In genomic region chr19:53870485-53870844, GRCh38 we compare ENCODE assay signal across 9 cellular contexts. TPM values are rescaled to one million over a fixed set of nuclear protein-coding genes. Genes with fewer than 3 reads are reported as not detected.
A peak's percentile ranks its signal among the peaks of the same experiment; 100 is the strongest.
DNase-seq lines count a peak whose midpoint lies in the region; ATAC-seq, FAIRE-seq and TF ChIP-seq lines count a peak whose summit lies in the region.
"Had no signal": no experiment of that assay in that cellular context is flagged by ENCODE, and none has a peak within 500 bp of the region (broad histone marks: within the 10 kb centered on the region; RNA-seq: fewer than 3 reads in every experiment).

No MANE protein-coding gene starts in this region.

- no peak overlapping the region for H3K56ac ChIP-seq in H1 (replicated peaks; ENCODE audit: insufficient read length, low read depth, low read length)

- peaks cover 80% of the 10 kb centered on the region for H3K36me3 Mint-ChIP-seq in Caco-2 (ENCODE audit: insufficient read depth, unreplicated experiment)

- H3K4me1 ChIP-seq in Caco-2 (peaks cover 16% of the 10 kb centered on the region), OCI-LY7 (ENCODE audit: insufficient read depth, low read length, poor library complexity, severe bottlenecking) (peaks cover 26% of the 10 kb centered on the region), H1 (replicated peaks in 1 of 4; ENCODE audit: control insufficient read depth in 3 of 4, insufficient read depth in 4 of 4, low read length in 3 of 4) (peaks cover 0 to 11% (median 7%) of the 10 kb centered on the region in 4 experiments; a peak in 6 of 7 replicates), parathyroid adenoma (peaks cover 8% of the 10 kb centered on the region)

- H3K4ac ChIP-seq in H1 (replicated peaks; ENCODE audit: insufficient read length, low read depth, low read length) = no peak overlapping the region

- TF ChIP-seq CTCF in Caco-2 (IDR thresholded peaks at IDR 0.05; ENCODE audit: insufficient read depth in 1 of 2, low read depth in 1 of 2, low read length in 1 of 2, severe bottlenecking in 1 of 2, unreplicated experiment in 1 of 2) = no peak
- no peak for TF ChIP-seq CTCF in OCI-LY7 (conservative IDR thresholded peaks at IDR 0.05; ENCODE audit: low read length)
- TF ChIP-seq CTCF in H1 (IDR thresholded peaks at IDR 0.05; ENCODE audit: control extremely low read depth in 1 of 3, insufficient read depth in 1 of 3, low read depth in 1 of 3, low read length in 3 of 3) = no peak
- no peak for TF ChIP-seq CTCF in parathyroid adenoma (IDR thresholded peaks at IDR 0.05)
- TF ChIP-seq CTCF in GM13976 (IDR thresholded peaks at IDR 0.05; ENCODE audit: borderline replicate concordance, control extremely low read depth, extremely low read depth, insufficient read depth, missing control alignments) = no peak

- H2BK5ac ChIP-seq in H1 (ENCODE audit: low read depth, low read length) = 0 out of 2 replicates have a peak overlapping the region, but pooled peaks have one; percentile 71

- H2AFZ ChIP-seq in OCI-LY7 (ENCODE audit: low read length) (no peak overlapping the region), H1 (ENCODE audit: low read length) (no peak overlapping the region), parathyroid adenoma (no peak overlapping the region)

- H3K4me2 ChIP-seq in OCI-LY7 (ENCODE audit: low read length) (no peak overlapping the region), H1 (ENCODE audit: insufficient read depth in 1 of 2, low read depth in 2 of 2, low read length in 2 of 2) (peak overlapping the region; percentile 58 to 87), parathyroid adenoma (ENCODE audit: low read length) (peak overlapping the region; percentile 29)

- intact Hi-C loops in Caco-2 (cut with micrococcal nuclease; ENCODE audit: unreplicated experiment) (no loop called here), OCI-LY7 (cut with micrococcal nuclease; ENCODE audit: unreplicated experiment) (no loop called here)

- peaks cover 16% of the 10 kb centered on the region; the same call in 1 of the 2 replicates for H3K23me2 ChIP-seq in H1 (ENCODE audit: low read depth, low read length)

- H3K27me3 ChIP-seq in Caco-2 (replicated peaks; ENCODE audit: control insufficient read depth, insufficient read depth, low read length) (no peaks in the 10 kb centered on the region), H1 (replicated peaks in 1 of 4; ENCODE audit: control insufficient read depth in 3 of 4, extremely low read depth in 1 of 4, insufficient read depth in 3 of 4, low read length in 3 of 4) (no peaks in the 10 kb centered on the region), parathyroid adenoma (ENCODE audit: control insufficient read depth, insufficient read depth, low read length) (no peaks in the 10 kb centered on the region)

- H2BK120ac ChIP-seq in H1 (replicated peaks; ENCODE audit: low read depth, low read length) = no peak overlapping the region

- no peak for TF ChIP-seq EP300 in H1 (IDR thresholded peaks at IDR 0.05; ENCODE audit: borderline replicate concordance in 1 of 2, low read depth in 2 of 2, low read length in 2 of 2)

- ATAC-seq in GM19463 (IDR thresholded peaks at IDR 0.05; ENCODE audit: unreplicated experiment) (no peak), HG03097 (IDR thresholded peaks at IDR 0.05; ENCODE audit: low FRiP score, unreplicated experiment) (no peak)

- no peaks in the 10 kb centered on the region for H3K9me3 Mint-ChIP-seq in Caco-2 (ENCODE audit: unreplicated experiment)

- no peak for TF ChIP-seq RAD21 in H1 (IDR thresholded peaks at IDR 0.05 in 1 of 2, conservative IDR thresholded peaks at IDR 0.05 in 1 of 2; ENCODE audit: low read depth in 2 of 2, low read length in 2 of 2)

- no peak overlapping the region for H4K5ac ChIP-seq in H1 (ENCODE audit: insufficient read length, low read depth, low read length)

- FAIRE-seq in H1 (lab: Jason Lieb, UNC) = no peak

- no peaks in the 10 kb centered on the region for H3K9me2 ChIP-seq in OCI-LY7 (ENCODE audit: insufficient read depth, low read length)

- no peak overlapping the region for H2BK20ac ChIP-seq in H1 (ENCODE audit: low read length)

- H3K27ac Mint-ChIP-seq in Caco-2 (ENCODE audit: unreplicated experiment) = no peak overlapping the region

- no peak overlapping the region for H3K18ac ChIP-seq in H1 (ENCODE audit: extremely low read depth, low read length)

- H3K36me3 ChIP-seq in Caco-2 (ENCODE audit: control insufficient read depth, insufficient read depth, low read length) (peaks cover 3% of the 10 kb centered on the region), OCI-LY7 (ENCODE audit: insufficient read depth, low read length) (no peaks in the 10 kb centered on the region), H1 (ENCODE audit: control insufficient read depth in 2 of 4, insufficient read depth in 4 of 4, low read length in 3 of 4) (peaks cover 7 to 24% (median 14%) of the 10 kb centered on the region in 4 experiments; a peak in 6 of 8 replicates), parathyroid adenoma (ENCODE audit: control insufficient read depth, insufficient read depth, low read length) (no peaks in the 10 kb centered on the region)

- no peak overlapping the region; the same call in 1 of the 2 replicates for H4K8ac ChIP-seq in H1 (ENCODE audit: extremely low read depth, insufficient read depth, low read length)

- BruUV-seq in Caco-2 (replicated peaks; lab: Mats Ljungman, UMichigan) (no TSS peak), OCI-LY7 (replicated peaks; lab: Mats Ljungman, UMichigan) (no TSS peak)

- no peak overlapping the region for H3K23ac ChIP-seq in H1 (ENCODE audit: insufficient read length)

- peak overlapping the region; percentile 60; the same call in 1 of the 2 replicates for H2BK12ac ChIP-seq in H1 (ENCODE audit: low read depth, low read length)

- TF ChIP-seq POLR2A in H1 (IDR thresholded peaks at IDR 0.05; ENCODE audit: control extremely low read depth in 1 of 2, low read depth in 2 of 2, low read length in 2 of 2) = no peak

- WGBS in H1 (ENCODE audit: extremely low coverage in 1 of 2, insufficient coverage in 1 of 2, insufficient read length in 1 of 2, insufficient replicate concordance in 2 of 2, low coverage in 1 of 2, low lambda C conversion rate in 2 of 2, missing lambda C conversion rate in 1 of 2), 2 experiments = 92% methylated on average over 5 of the region's 5 CpGs; no CpG with 5 or more reads in 1 of the 2 experiments

- H3K27ac ChIP-seq in OCI-LY7 (ENCODE audit: low read depth, low read length, poor library complexity, severe bottlenecking) (no peak overlapping the region), H1 (ENCODE audit: low read depth, low read length) (peak overlapping the region; percentile 49; the same call in 1 of the 2 replicates), parathyroid adenoma (peak overlapping the region; percentile 99)
- H3K27ac ChIP-seq: epithelial cell of prostate had no signal

- H4K91ac ChIP-seq in H1 (replicated peaks; ENCODE audit: insufficient read length, low read length) = no peak overlapping the region

- H3K9me3 ChIP-seq in Caco-2 = no peaks in the 10 kb centered on the region
- H3K9me3 ChIP-seq in OCI-LY7 (ENCODE audit: low read length) = no peaks in the 10 kb centered on the region
- H3K9me3 ChIP-seq in H1 (ENCODE audit: insufficient read depth in 2 of 2, low read depth in 1 of 2, low read length in 1 of 2) = no peaks in the 10 kb centered on the region
- H3K9me3 ChIP-seq in parathyroid adenoma (ENCODE audit: control insufficient read depth, low read length) = no peaks in the 10 kb centered on the region

- H2AK5ac ChIP-seq in H1 (ENCODE audit: low read depth, low read length) = 0 out of 2 replicates have a peak overlapping the region, but pooled peaks have one; percentile 40

- peaks cover 9% of the 10 kb centered on the region; the same call in 1 of the 2 replicates for H3K79me1 ChIP-seq in H1 (ENCODE audit: low read depth, low read length)

- POLR2A ChIA-PET in Caco-2 (lab: Charles Lee) = no interaction called here
- POLR2A ChIA-PET in OCI-LY7 (lab: Charles Lee) = no interaction called here
- POLR2A ChIA-PET in H1 (lab: Charles Lee; ENCODE audit: partially characterized antibody) = interaction anchor here (0.6 to 4.1 kb wide), 11 partner anchors 8 to 225 kb away, joined by 3 to 46 read pairs (median 5); partner anchors contain the start of gene PRKCG

- no peak overlapping the region for H3K4me3 ChIP-seq in Caco-2 (ENCODE audit: low read depth, low read length)
- no peak overlapping the region for H3K4me3 ChIP-seq in OCI-LY7 (ENCODE audit: low read depth, low read length, poor library complexity, severe bottlenecking)
- H3K4me3 ChIP-seq in H1 (ENCODE audit: extremely low read depth in 1 of 4, insufficient read depth in 2 of 4, low read depth in 3 of 4, low read length in 4 of 4) = peak overlapping the region in 2 of 4 experiments; percentile 11 to 76; a peak in 4 of 8 replicates
- peak overlapping the region; percentile 24 for H3K4me3 ChIP-seq in parathyroid adenoma (ENCODE audit: low read depth, low read length)

- H2BK15ac ChIP-seq in H1 (ENCODE audit: low read length) = 0 out of 2 replicates have a peak overlapping the region, but pooled peaks have one; percentile 61

- peaks cover 37% of the 10 kb centered on the region for H3K4me1 Mint-ChIP-seq in Caco-2 (ENCODE audit: low read depth, unreplicated experiment)

- H3K14ac ChIP-seq in H1 (ENCODE audit: insufficient read length) = no peak overlapping the region

- H3K9ac ChIP-seq in H1 (replicated peaks in 1 of 4; ENCODE audit: extremely low read depth in 1 of 4, low read depth in 3 of 4, low read length in 3 of 4) = peak overlapping the region in 2 of 4 experiments; percentile 13 to 23; a peak in 3 of 7 replicates
- no peak overlapping the region for H3K9ac ChIP-seq in parathyroid adenoma

- no peaks in the 10 kb centered on the region for H3K79me2 ChIP-seq in OCI-LY7 (ENCODE audit: insufficient read depth, low read depth, low read length)
- H3K79me2 ChIP-seq in H1 (ENCODE audit: control insufficient read depth in 1 of 2, insufficient read depth in 2 of 2, low read length in 2 of 2) = peaks cover 0 to 17% of the 10 kb centered on the region in 2 experiments; a peak in 1 of 4 replicates
- no peaks in the 10 kb centered on the region for H3K79me2 ChIP-seq in parathyroid adenoma

- H4K20me1 ChIP-seq in OCI-LY7 (ENCODE audit: insufficient read depth, low read length) (no peaks in the 10 kb centered on the region), H1 (replicated peaks in 1 of 2; ENCODE audit: control insufficient read depth in 1 of 2, insufficient read depth in 2 of 2, low read length in 2 of 2) (peaks cover 6 to 9% of the 10 kb centered on the region in 2 experiments)

- no peak for DNase-seq in Caco-2
- peak; percentile 22 for DNase-seq in OCI-LY7 (ENCODE audit: low spot score)
- no peak for DNase-seq in H1 (ENCODE audit: low read depth in 1 of 2, low spot score in 2 of 2)
- DNase-seq in GM13976 (ENCODE audit: low spot score) = no peak
- DNase-seq in NCI-H1092 (lab: John Stamatoyannopoulos, UW) = no peak

- peak overlapping the region; percentile 24 for H3K4me3 Mint-ChIP-seq in Caco-2 (ENCODE audit: unreplicated experiment)

- in situ Hi-C loops in GM13976 (cut with MboI; ENCODE audit: low sequenced_read_pairs, unreplicated experiment) = no loop called here

- CTCF ChIA-PET in Caco-2 (lab: Charles Lee) = no interaction called here
- CTCF ChIA-PET in OCI-LY7 (lab: Charles Lee; ENCODE audit: unreplicated experiment) = no interaction called here
- CTCF ChIA-PET in H1 (lab: Charles Lee; ENCODE audit: partially characterized antibody) = interaction anchor here (0.8 to 3.6 kb wide), 6 partner anchors 12 to 72 kb away, joined by 3 to 12 read pairs (median 6); partner anchors contain the start of gene PRKCG

- H3K27me3 Mint-ChIP-seq in Caco-2 (ENCODE audit: insufficient read depth, unreplicated experiment) = no peaks in the 10 kb centered on the region

RNA-seq across cellular contexts. Expression of gene MYADM, which starts 2.8 kb away (rescaled TPM):
- total RNA-seq in Caco-2 (2022) = 115 and 132 TPM in 2 replicates
- 0.98 and 3.2 TPM in 2 replicates for total RNA-seq in OCI-LY7 (2014; rRNA removed; shearing (Covaris generic))
- 0.55 and 0.82 TPM in 2 replicates for total RNA-seq in OCI-LY7 (2022)
- 70.1 and 70.5 TPM in 2 replicates for total RNA-seq in H1 (2021; fragmentation: NEBNext Ultra II Directional; extraction: Animal tissue kit (Norgen Biotek cat#: 25700))
- polyA plus RNA-seq in H1 (2011; rRNA removed) = 74.2 and 122 TPM in 2 replicates
- polyA plus RNA-seq in H1 (2011; cell fraction: cytosol; rRNA removed) = 18.3 TPM
- 43.4 TPM for polyA plus RNA-seq in H1 (2011; cell fraction: nucleus; rRNA removed)
- polyA plus RNA-seq in H1 (2012, experiment 1 of 2) = 31.7 to 71.5 TPM (median 58.5 TPM) in 4 replicates
- 49.1 TPM for polyA plus RNA-seq in H1 (2012, experiment 2 of 2)
- polyA plus RNA-seq in H1 (2013, experiment 1 of 2) = 138 TPM
- polyA plus RNA-seq in H1 (2013, experiment 2 of 2) = 150 TPM
- polyA minus RNA-seq in H1 (2011; rRNA and poly(A)+ RNA removed) = 13.8 and 14.5 TPM in 2 replicates
- polyA minus RNA-seq in H1 (2011; cell fraction: cytosol; rRNA and poly(A)+ RNA removed) = 26.3 TPM
- polyA minus RNA-seq in H1 (2011; cell fraction: nucleus; rRNA and poly(A)+ RNA removed) = 21.6 TPM

RNA-seq across cellular contexts. Expression of gene PRKCG, which starts 11.5 kb away (rescaled TPM):
- total RNA-seq in Caco-2 (2022) = 1.7 and 2.6 TPM in 2 replicates
- not detected in 2 replicates for total RNA-seq in OCI-LY7 (2014; rRNA removed; shearing (Covaris generic))
- not detected in 2 replicates for total RNA-seq in OCI-LY7 (2022)
- 10.6 and 12.4 TPM in 2 replicates for total RNA-seq in H1 (2021; fragmentation: NEBNext Ultra II Directional; extraction: Animal tissue kit (Norgen Biotek cat#: 25700))
- 6.1 and 14.0 TPM in 2 replicates for polyA plus RNA-seq in H1 (2011; rRNA removed)
- 8.1 TPM for polyA plus RNA-seq in H1 (2011; cell fraction: cytosol; rRNA removed)
- 50.1 TPM for polyA plus RNA-seq in H1 (2011; cell fraction: nucleus; rRNA removed)
- 8.6 to 16.1 TPM (median 13.9 TPM) in 4 replicates for polyA plus RNA-seq in H1 (2012, experiment 1 of 2)
- 7.2 TPM for polyA plus RNA-seq in H1 (2012, experiment 2 of 2)
- 11.2 TPM for polyA plus RNA-seq in H1 (2013, experiment 1 of 2)
- 8.9 TPM for polyA plus RNA-seq in H1 (2013, experiment 2 of 2)
- 5.0 and 6.9 TPM in 2 replicates for polyA minus RNA-seq in H1 (2011; rRNA and poly(A)+ RNA removed)
- 8.4 TPM for polyA minus RNA-seq in H1 (2011; cell fraction: cytosol; rRNA and poly(A)+ RNA removed)
- 17.3 TPM for polyA minus RNA-seq in H1 (2011; cell fraction: nucleus; rRNA and poly(A)+ RNA removed)

RNA-seq across cellular contexts. Expression of gene CACNG7, which starts 38.6 kb away (rescaled TPM):
- total RNA-seq in Caco-2 (2022) (not detected in 2 replicates), OCI-LY7 (2022) (not detected in 2 replicates)
- total RNA-seq in OCI-LY7 (2014; rRNA removed; shearing (Covaris generic)) = not detected in 2 replicates
- total RNA-seq in H1 (2021; fragmentation: NEBNext Ultra II Directional; extraction: Animal tissue kit (Norgen Biotek cat#: 25700)) = 28.9 and 29.9 TPM in 2 replicates
- 69.8 and 127 TPM in 2 replicates for polyA plus RNA-seq in H1 (2011; rRNA removed)
- 64.4 TPM for polyA plus RNA-seq in H1 (2011; cell fraction: cytosol; rRNA removed)
- polyA plus RNA-seq in H1 (2011; cell fraction: nucleus; rRNA removed) = 75.4 TPM
- 33.4 to 44.9 TPM (median 40.2 TPM) in 4 replicates for polyA plus RNA-seq in H1 (2012, experiment 1 of 2)
- 33.0 TPM for polyA plus RNA-seq in H1 (2012, experiment 2 of 2)
- polyA plus RNA-seq in H1 (2013, experiment 1 of 2) = 43.8 TPM
- 49.1 TPM for polyA plus RNA-seq in H1 (2013, experiment 2 of 2)
- 16.4 and 25.3 TPM in 2 replicates for polyA minus RNA-seq in H1 (2011; rRNA and poly(A)+ RNA removed)
- polyA minus RNA-seq in H1 (2011; cell fraction: cytosol; rRNA and poly(A)+ RNA removed) = 32.9 TPM
- 19.4 TPM for polyA minus RNA-seq in H1 (2011; cell fraction: nucleus; rRNA and poly(A)+ RNA removed)

RNA-seq across cellular contexts. Expression of gene NLRP12, which starts 46.4 kb away (rescaled TPM):
- total RNA-seq in Caco-2 (2022) (not detected in 2 replicates), OCI-LY7 (2022) (not detected in 2 replicates)
- not detected in 2 replicates for total RNA-seq in OCI-LY7 (2014; rRNA removed; shearing (Covaris generic))
- 1.8 and 1.9 TPM in 2 replicates for total RNA-seq in H1 (2021; fragmentation: NEBNext Ultra II Directional; extraction: Animal tissue kit (Norgen Biotek cat#: 25700))
- polyA plus RNA-seq in H1 (2011; rRNA removed) = 1.0 and 2.5 TPM in 2 replicates
- 2.1 TPM for polyA plus RNA-seq in H1 (2011; cell fraction: cytosol; rRNA removed)
- 2.9 TPM for polyA plus RNA-seq in H1 (2011; cell fraction: nucleus; rRNA removed)
- 0.69 to 1.5 TPM (median 1.1 TPM) in 4 replicates for polyA plus RNA-seq in H1 (2012, experiment 1 of 2)
- 0.89 TPM for polyA plus RNA-seq in H1 (2012, experiment 2 of 2)
- polyA plus RNA-seq in H1 (2013, experiment 1 of 2) = 1.8 TPM
- 1.7 TPM for polyA plus RNA-seq in H1 (2013, experiment 2 of 2)
- polyA minus RNA-seq in H1 (2011; rRNA and poly(A)+ RNA removed) = 2.8 and 5.0 TPM in 2 replicates
- polyA minus RNA-seq in H1 (2011; cell fraction: cytosol; rRNA and poly(A)+ RNA removed) = 2.3 TPM
- polyA minus RNA-seq in H1 (2011; cell fraction: nucleus; rRNA and poly(A)+ RNA removed) = 3.6 TPM

Comparison
In these comparisons a context has a peak if more than half of its experiments do, and no peak if none do; other contexts are left out.
1. RNA of gene MYADM, which starts 2.8 kb away (total RNA-seq): 115 to 132 TPM in Caco-2 and 70.1 to 70.5 TPM in H1; 0.55 to 3.2 TPM in OCI-LY7; every median in the first group is over 10 times any median in the second.
2. RNA of gene CACNG7, which starts 38.6 kb away (total RNA-seq): 28.9 to 29.9 TPM in H1; not detected in Caco-2 and not detected in OCI-LY7; every median in the first group is over 10 times any median in the second.